In the genomic region with DNA sequence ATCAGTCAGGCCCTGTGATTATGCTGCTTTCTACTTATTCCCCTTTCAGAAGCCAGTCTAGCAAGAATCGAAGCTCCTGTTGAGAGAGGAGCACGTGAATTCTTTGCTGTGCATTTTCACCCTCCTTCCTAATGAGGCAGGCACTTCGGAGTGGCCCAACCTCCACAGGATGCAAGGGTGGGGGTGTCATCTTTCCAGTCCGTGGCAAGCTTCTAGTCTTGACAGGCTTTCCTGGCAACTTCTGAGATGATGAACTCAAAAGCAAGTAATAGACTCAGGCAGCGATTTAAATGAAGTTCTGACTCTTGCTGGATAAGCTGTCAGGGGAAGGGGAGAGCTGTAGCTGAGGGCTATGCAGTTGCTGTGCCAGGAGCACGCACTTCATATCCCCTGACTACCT, we compare ENCODE assay signal across 9 cellular contexts. TPM values are rescaled to one million over a fixed set of nuclear protein-coding genes. Genes with fewer than 3 reads are reported as not detected.
DNase-seq lines count a peak whose midpoint lies in the region; ATAC-seq and TF ChIP-seq lines count a peak whose summit lies in the region.
"Had no signal": no experiment of that assay in that cellular context is flagged by ENCODE, and none has a peak within 500 bp of the region (broad histone marks: within the 10 kb centered on the region; RNA-seq: fewer than 3 reads in every experiment).

No MANE protein-coding gene starts in this region.

- H3K4me3 ChIP-seq in HUES48 (ENCODE audit: low read depth, low read length) (no peak overlapping the region), breast epithelium (no peak overlapping the region), iPS-18c (ENCODE audit: insufficient read depth, low read depth, low read length) (0 out of 2 replicates have a peak overlapping the region, but pooled peaks have one; percentile 17), stomach smooth muscle (ENCODE audit: low read length in 2 of 2) (peak overlapping the region in 1 of 2 donors; percentile 54), BE2C (ENCODE audit: low read depth, low read length) (no peak overlapping the region)

- H3K27ac ChIP-seq in HUES48 (ENCODE audit: low read depth, low read length) (peak overlapping the region; percentile 39), breast epithelium (peak overlapping the region; percentile 58 to 73), stomach smooth muscle (ENCODE audit: low read length) (peak overlapping the region; percentile 71), substantia nigra (ENCODE audit: low read depth, low read length, poor library complexity, severe bottlenecking) (no peak overlapping the region)

- DNase-seq in breast epithelium (ENCODE audit: low spot score in 2 of 2), result no peak
- no peak for DNase-seq in superior temporal gyrus (ENCODE audit: extremely low spot score)
- no peak for DNase-seq in BE2C
- no peak for DNase-seq in substantia nigra (lab: John Stamatoyannopoulos, UW)
- DNase-seq: NCI-H187 treated with DMSO at 0.1 percent for 48 hours had no signal

- H3K9me3 ChIP-seq in HUES48 (ENCODE audit: control insufficient read depth, insufficient read depth, low read length) (no peaks in the 10 kb centered on the region), breast epithelium (no peaks in the 10 kb centered on the region), iPS-18c (ENCODE audit: control insufficient read depth, insufficient read depth, low read length) (no peaks in the 10 kb centered on the region), stomach smooth muscle (ENCODE audit: control insufficient read depth in 2 of 2, low read length in 2 of 2) (no peaks in the 10 kb centered on the region), BE2C (no peaks in the 10 kb centered on the region)

- H3K27me3 ChIP-seq in HUES48 (ENCODE audit: control insufficient read depth, insufficient read depth, low read length) (peaks cover 31% of the 10 kb centered on the region), breast epithelium (no peaks in the 10 kb centered on the region), stomach smooth muscle (ENCODE audit: control insufficient read depth in 1 of 2, insufficient read depth in 2 of 2, low read length in 2 of 2) (no peaks in the 10 kb centered on the region), BE2C (no peaks in the 10 kb centered on the region)

- no peak for ATAC-seq in GM21737 (IDR thresholded peaks at IDR 0.05; ENCODE audit: unreplicated experiment)

- TF ChIP-seq CTCF in breast epithelium (IDR thresholded peaks at IDR 0.05), result no peak
- no peak for TF ChIP-seq CTCF in BE2C (IDR thresholded peaks at IDR 0.05; ENCODE audit: low read depth, low read length)

- peaks cover 71% of the 10 kb centered on the region for H3K4me1 ChIP-seq in HUES48 (ENCODE audit: control insufficient read depth, insufficient read depth, low read length)
- H3K4me1 ChIP-seq in breast epithelium, result peaks cover 0 to 26% of the 10 kb centered on the region in 2 donors
- peaks cover 85% of the 10 kb centered on the region for H3K4me1 ChIP-seq in stomach smooth muscle (ENCODE audit: control insufficient read depth, insufficient read depth, low read length)
- peaks cover 15% of the 10 kb centered on the region for H3K4me1 ChIP-seq in BE2C

- intact Hi-C loops in breast epithelium (cut with DNase I; ENCODE audit: low total_unique reads), result no loop called here

- H3K36me3 ChIP-seq in HUES48 (ENCODE audit: control insufficient read depth, insufficient read depth, low read length), result no peaks in the 10 kb centered on the region
- H3K36me3 ChIP-seq in breast epithelium, result no peaks in the 10 kb centered on the region
- peaks cover 0 to 2% of the 10 kb centered on the region in 2 donors for H3K36me3 ChIP-seq in stomach smooth muscle (ENCODE audit: control insufficient read depth in 2 of 2, insufficient read depth in 2 of 2, low read length in 2 of 2)
- no peaks in the 10 kb centered on the region for H3K36me3 ChIP-seq in BE2C

- TF ChIP-seq POLR2A in breast epithelium (IDR thresholded peaks at IDR 0.05), result no peak

- H3K9ac ChIP-seq in HUES48 (ENCODE audit: low read depth, low read length) (no peak overlapping the region), stomach smooth muscle (ENCODE audit: low read length in 2 of 2) (peak overlapping the region in 1 of 2 donors; percentile 22)

RNA-seq across cellular contexts. Expression of a gene that starts 8.6 kb away (rescaled TPM):
- 10 to 100 TPM; 35.1 to 72.5 (median 44.5) TPM for total RNA-seq in breast epithelium
- polyA plus RNA-seq in BE2C (2012; ENCODE audit: insufficient read depth, insufficient read length, low read depth), result 0.11 TPM
